ENCODE assay signal across 1 cellular context in the genomic region with DNA sequence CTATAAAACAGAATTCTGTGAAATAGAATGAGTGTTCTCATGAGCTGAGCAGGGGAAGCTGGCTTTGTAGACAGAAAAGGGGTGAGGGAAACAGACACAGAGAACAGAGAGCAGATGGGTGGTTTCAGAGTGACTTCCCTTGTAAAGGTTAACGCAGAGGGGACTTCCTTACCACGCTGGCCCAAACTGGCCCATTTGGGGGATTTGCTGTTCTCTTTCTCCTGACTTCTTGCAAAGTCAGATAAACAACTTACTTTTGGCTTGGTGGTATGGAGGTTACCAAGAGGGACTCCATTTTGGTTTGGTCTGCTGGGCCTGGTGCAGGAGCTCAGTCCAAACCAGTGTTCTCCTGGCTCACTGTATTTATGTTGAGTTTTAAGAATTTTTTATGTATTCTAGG.
A peak's percentile ranks its signal among the peaks of the same experiment; 100 is the strongest.
TF ChIP-seq lines count a peak whose summit lies in the region.

No MANE protein-coding gene starts in this region.

TF ChIP-seq in GM12878, 131 proteins besides CTCF, POLR2A, EP300 and RAD21 (continued from another document):
- TF ChIP-seq, protein P1, sequence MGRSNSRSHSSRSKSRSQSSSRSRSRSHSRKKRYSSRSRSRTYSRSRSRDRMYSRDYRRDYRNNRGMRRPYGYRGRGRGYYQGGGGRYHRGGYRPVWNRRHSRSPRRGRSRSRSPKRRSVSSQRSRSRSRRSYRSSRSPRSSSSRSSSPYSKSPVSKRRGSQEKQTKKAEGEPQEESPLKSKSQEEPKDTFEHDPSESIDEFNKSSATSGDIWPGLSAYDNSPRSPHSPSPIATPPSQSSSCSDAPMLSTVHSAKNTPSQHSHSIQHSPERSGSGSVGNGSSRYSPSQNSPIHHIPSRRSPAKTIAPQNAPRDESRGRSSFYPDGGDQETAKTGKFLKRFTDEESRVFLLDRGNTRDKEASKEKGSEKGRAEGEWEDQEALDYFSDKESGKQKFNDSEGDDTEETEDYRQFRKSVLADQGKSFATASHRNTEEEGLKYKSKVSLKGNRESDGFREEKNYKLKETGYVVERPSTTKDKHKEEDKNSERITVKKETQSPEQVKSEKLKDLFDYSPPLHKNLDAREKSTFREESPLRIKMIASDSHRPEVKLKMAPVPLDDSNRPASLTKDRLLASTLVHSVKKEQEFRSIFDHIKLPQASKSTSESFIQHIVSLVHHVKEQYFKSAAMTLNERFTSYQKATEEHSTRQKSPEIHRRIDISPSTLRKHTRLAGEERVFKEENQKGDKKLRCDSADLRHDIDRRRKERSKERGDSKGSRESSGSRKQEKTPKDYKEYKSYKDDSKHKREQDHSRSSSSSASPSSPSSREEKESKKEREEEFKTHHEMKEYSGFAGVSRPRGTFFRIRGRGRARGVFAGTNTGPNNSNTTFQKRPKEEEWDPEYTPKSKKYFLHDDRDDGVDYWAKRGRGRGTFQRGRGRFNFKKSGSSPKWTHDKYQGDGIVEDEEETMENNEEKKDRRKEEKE (IDR thresholded peaks at IDR 0.05), result no peak
- TF ChIP-seq YBX1 (IDR thresholded peaks at IDR 0.05) (no peak), FOS (IDR thresholded peaks at IDR 0.05; ENCODE audit: borderline replicate concordance, extremely low read depth, insufficient read length) (no peak), SMC3 (IDR thresholded peaks at IDR 0.05; ENCODE audit: borderline replicate concordance, low read length) (no peak), SUZ12 (IDR thresholded peaks at IDR 0.05; ENCODE audit: unreplicated experiment) (no peak), TCF12 (IDR thresholded peaks at IDR 0.05; ENCODE audit: low read depth, low read length) (peak; percentile 71), TBL1XR1 (IDR thresholded peaks at IDR 0.05; ENCODE audit: low read depth, low read length) (no peak), HDAC2 (IDR thresholded peaks at IDR 0.05) (no peak), RAD51 (IDR thresholded peaks at IDR 0.05) (no peak), SMARCA5 (IDR thresholded peaks at IDR 0.05) (no peak), HDGF (IDR thresholded peaks at IDR 0.05) (no peak), IRF4 (IDR thresholded peaks at IDR 0.05; ENCODE audit: low read depth, low read length) (0 out of 2 replicates have a peak, but pooled peaks have one; percentile 47), NFXL1 (IDR thresholded peaks at IDR 0.05; ENCODE audit: borderline replicate concordance) (no peak), MTA3 (IDR thresholded peaks at IDR 0.05; ENCODE audit: borderline replicate concordance, low read length) (no peak), ETV6 (conservative IDR thresholded peaks at IDR 0.05 in 1 of 2, IDR thresholded peaks at IDR 0.05 in 1 of 2; ENCODE audit: borderline replicate concordance in 1 of 2, low read depth in 1 of 2) (peak in 1 of 2 experiments; percentile 76; a peak in 1 of 4 replicates)
- TF ChIP-seq, protein P2, sequence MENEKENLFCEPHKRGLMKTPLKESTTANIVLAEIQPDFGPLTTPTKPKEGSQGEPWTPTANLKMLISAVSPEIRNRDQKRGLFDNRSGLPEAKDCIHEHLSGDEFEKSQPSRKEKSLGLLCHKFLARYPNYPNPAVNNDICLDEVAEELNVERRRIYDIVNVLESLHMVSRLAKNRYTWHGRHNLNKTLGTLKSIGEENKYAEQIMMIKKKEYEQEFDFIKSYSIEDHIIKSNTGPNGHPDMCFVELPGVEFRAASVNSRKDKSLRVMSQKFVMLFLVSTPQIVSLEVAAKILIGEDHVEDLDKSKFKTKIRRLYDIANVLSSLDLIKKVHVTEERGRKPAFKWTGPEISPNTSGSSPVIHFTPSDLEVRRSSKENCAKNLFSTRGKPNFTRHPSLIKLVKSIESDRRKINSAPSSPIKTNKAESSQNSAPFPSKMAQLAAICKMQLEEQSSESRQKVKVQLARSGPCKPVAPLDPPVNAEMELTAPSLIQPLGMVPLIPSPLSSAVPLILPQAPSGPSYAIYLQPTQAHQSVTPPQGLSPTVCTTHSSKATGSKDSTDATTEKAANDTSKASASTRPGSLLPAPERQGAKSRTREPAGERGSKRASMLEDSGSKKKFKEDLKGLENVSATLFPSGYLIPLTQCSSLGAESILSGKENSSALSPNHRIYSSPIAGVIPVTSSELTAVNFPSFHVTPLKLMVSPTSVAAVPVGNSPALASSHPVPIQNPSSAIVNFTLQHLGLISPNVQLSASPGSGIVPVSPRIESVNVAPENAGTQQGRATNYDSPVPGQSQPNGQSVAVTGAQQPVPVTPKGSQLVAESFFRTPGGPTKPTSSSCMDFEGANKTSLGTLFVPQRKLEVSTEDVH (IDR thresholded peaks at IDR 0.05; ENCODE audit: low read depth, partially characterized antibody), result no peak
- TF ChIP-seq, protein P3, sequence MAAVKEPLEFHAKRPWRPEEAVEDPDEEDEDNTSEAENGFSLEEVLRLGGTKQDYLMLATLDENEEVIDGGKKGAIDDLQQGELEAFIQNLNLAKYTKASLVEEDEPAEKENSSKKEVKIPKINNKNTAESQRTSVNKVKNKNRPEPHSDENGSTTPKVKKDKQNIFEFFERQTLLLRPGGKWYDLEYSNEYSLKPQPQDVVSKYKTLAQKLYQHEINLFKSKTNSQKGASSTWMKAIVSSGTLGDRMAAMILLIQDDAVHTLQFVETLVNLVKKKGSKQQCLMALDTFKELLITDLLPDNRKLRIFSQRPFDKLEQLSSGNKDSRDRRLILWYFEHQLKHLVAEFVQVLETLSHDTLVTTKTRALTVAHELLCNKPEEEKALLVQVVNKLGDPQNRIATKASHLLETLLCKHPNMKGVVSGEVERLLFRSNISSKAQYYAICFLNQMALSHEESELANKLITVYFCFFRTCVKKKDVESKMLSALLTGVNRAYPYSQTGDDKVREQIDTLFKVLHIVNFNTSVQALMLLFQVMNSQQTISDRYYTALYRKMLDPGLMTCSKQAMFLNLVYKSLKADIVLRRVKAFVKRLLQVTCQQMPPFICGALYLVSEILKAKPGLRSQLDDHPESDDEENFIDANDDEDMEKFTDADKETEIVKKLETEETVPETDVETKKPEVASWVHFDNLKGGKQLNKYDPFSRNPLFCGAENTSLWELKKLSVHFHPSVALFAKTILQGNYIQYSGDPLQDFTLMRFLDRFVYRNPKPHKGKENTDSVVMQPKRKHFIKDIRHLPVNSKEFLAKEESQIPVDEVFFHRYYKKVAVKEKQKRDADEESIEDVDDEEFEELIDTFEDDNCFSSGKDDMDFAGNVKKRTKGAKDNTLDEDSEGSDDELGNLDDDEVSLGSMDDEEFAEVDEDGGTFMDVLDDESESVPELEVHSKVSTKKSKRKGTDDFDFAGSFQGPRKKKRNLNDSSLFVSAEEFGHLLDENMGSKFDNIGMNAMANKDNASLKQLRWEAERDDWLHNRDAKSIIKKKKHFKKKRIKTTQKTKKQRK (IDR thresholded peaks at IDR 0.05; ENCODE audit: low read depth, low read length), result no peak
- TF ChIP-seq, protein P4, sequence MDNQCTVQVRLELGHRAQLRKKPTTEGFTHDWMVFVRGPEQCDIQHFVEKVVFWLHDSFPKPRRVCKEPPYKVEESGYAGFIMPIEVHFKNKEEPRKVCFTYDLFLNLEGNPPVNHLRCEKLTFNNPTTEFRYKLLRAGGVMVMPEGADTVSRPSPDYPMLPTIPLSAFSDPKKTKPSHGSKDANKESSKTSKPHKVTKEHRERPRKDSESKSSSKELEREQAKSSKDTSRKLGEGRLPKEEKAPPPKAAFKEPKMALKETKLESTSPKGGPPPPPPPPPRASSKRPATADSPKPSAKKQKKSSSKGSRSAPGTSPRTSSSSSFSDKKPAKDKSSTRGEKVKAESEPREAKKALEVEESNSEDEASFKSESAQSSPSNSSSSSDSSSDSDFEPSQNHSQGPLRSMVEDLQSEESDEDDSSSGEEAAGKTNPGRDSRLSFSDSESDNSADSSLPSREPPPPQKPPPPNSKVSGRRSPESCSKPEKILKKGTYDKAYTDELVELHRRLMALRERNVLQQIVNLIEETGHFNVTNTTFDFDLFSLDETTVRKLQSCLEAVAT (IDR thresholded peaks at IDR 0.05), result no peak
